17 cellular contexts compared by ENCODE assay signal in genomic region chr4:13538427-13538973, GRCh38. TPM values are rescaled to one million over a fixed set of nuclear protein-coding genes. Genes with fewer than 3 reads are reported as not detected.
A peak's percentile ranks its signal among the peaks of the same experiment; 100 is the strongest.
DNase-seq lines count a peak whose midpoint lies in the region; ATAC-seq lines count a peak whose summit lies in the region.
"Had no signal": no experiment of that assay in that cellular context is flagged by ENCODE, and none has a peak within 500 bp of the region (broad histone marks: within the 10 kb centered on the region; RNA-seq: fewer than 3 reads in every experiment).

No MANE protein-coding gene starts in this region.

- H3K36me3 ChIP-seq in aorta (ENCODE audit: control insufficient read depth in 1 of 2, insufficient read depth in 2 of 2, low read length in 1 of 2), result no peaks in the 10 kb centered on the region
- H3K36me3 ChIP-seq: breast epithelium, heart right ventricle, spleen had no signal

- no peaks in the 10 kb centered on the region for H3K4me1 ChIP-seq in aorta (ENCODE audit: control insufficient read depth in 1 of 2, insufficient read depth in 2 of 2, low read length in 2 of 2)
- H3K4me1 ChIP-seq: breast epithelium, parathyroid adenoma had no signal

- no peak overlapping the region for H3K4me3 ChIP-seq in aorta (ENCODE audit: low read length in 2 of 2)

- H3K9me3 ChIP-seq in aorta (ENCODE audit: control insufficient read depth, low read length), result no peaks in the 10 kb centered on the region
- H3K9me3 ChIP-seq: heart right ventricle had no signal

- no peak for ATAC-seq in stimulated activated naive CD8-positive, alpha-beta T cell treated with anti-CD3 and anti-CD28 coated beads, Interleukin-15, Interleukin-2, amounts not matched to agents 100 U/mL and 50 U/mL, for 24 hours
- ATAC-seq in naive thymus-derived CD8-positive, alpha-beta T cell, result no peak
- ATAC-seq in HG02798 (IDR thresholded peaks at IDR 0.05; ENCODE audit: poor library complexity, unreplicated experiment) (no peak), aorta (ENCODE audit: low FRiP score) (no peak), HG02885 (IDR thresholded peaks at IDR 0.05; ENCODE audit: poor library complexity, unreplicated experiment) (no peak)
- ATAC-seq: heart right ventricle, Right ventricle myocardium inferior had no signal

- 25 to 35% methylated on average over 16 of the region's 16 CpGs for WGBS in aorta, 2 donors

- peaks cover 34% of the 10 kb centered on the region for H3K4me1 Mint-ChIP-seq in stimulated activated naive CD8-positive, alpha-beta T cell treated with anti-CD3 and anti-CD28 coated beads, Interleukin-15, Interleukin-2, amounts not matched to agents 100 ng/mL and 50 ng/mL, for 24 hours (ENCODE audit: low read depth)
- peaks cover 37% of the 10 kb centered on the region for H3K4me1 Mint-ChIP-seq in activated naive CD8-positive, alpha-beta T cell treated with anti-CD3 and anti-CD28 coated beads for 36 hours
- peaks cover 13 to 49% (median 40%) of the 10 kb centered on the region in 4 donors for H3K4me1 Mint-ChIP-seq in naive thymus-derived CD8-positive, alpha-beta T cell

- H3K36me3 Mint-ChIP-seq in stimulated activated naive CD8-positive, alpha-beta T cell treated with anti-CD3 and anti-CD28 coated beads, Interleukin-15, Interleukin-2, amounts not matched to agents 100 ng/mL and 50 ng/mL, for 24 hours (ENCODE audit: low read depth), result peaks cover 7% of the 10 kb centered on the region
- H3K36me3 Mint-ChIP-seq in activated naive CD8-positive, alpha-beta T cell treated with anti-CD3 and anti-CD28 coated beads for 36 hours, result peaks cover 10% of the 10 kb centered on the region
- H3K36me3 Mint-ChIP-seq in naive thymus-derived CD8-positive, alpha-beta T cell, result peaks cover 9 to 24% (median 15%) of the 10 kb centered on the region in 3 donors

- no peak for DNase-seq in stimulated activated naive CD8-positive, alpha-beta T cell treated with anti-CD3 and anti-CD28 coated beads, Interleukin-15, Interleukin-2, amounts not matched to agents 100 U/mL and 50 U/mL, for 24 hours
- DNase-seq in activated naive CD8-positive, alpha-beta T cell treated with anti-CD3 and anti-CD28 coated beads for 36 hours, result no peak
- DNase-seq in naive thymus-derived CD8-positive, alpha-beta T cell, result no peak
- no peak for DNase-seq in aorta
- DNase-seq in NCI-H69 (lab: John Stamatoyannopoulos, UW), result no peak
- DNase-seq: activated effector memory CD4-positive, alpha-beta T cell treated with anti-CD3 and anti-CD28 coated beads, Interleukin-2, amount 50 U/mL, for 16 hours; dorsolateral prefrontal cortex; heart right ventricle; mesenchymal stem cell; NCI-H1436 treated with DMSO at 0.1 percent for 48 hours; spleen had no signal

- peak overlapping the region; percentile 44 for H3K4me3 Mint-ChIP-seq in stimulated activated naive CD8-positive, alpha-beta T cell treated with anti-CD3 and anti-CD28 coated beads, Interleukin-15, Interleukin-2, amounts not matched to agents 100 ng/mL and 50 ng/mL, for 24 hours
- H3K4me3 Mint-ChIP-seq in activated naive CD8-positive, alpha-beta T cell treated with anti-CD3 and anti-CD28 coated beads for 36 hours, result peak overlapping the region; percentile 58
- H3K4me3 Mint-ChIP-seq in naive thymus-derived CD8-positive, alpha-beta T cell, result peak overlapping the region in 8 of 10 donors; percentile 41 to 86 (median 66)

- POLR2A ChIA-PET in naive thymus-derived CD8-positive, alpha-beta T cell (lab: Charles Lee), result no interaction called here

- intact Hi-C loops in aorta (cut with DNase I), result no loop called here

- no peak overlapping the region for H3K27ac ChIP-seq in aorta (ENCODE audit: low read depth in 1 of 2, low read length in 2 of 2)
- H3K27ac ChIP-seq: breast epithelium, dorsolateral prefrontal cortex, heart right ventricle, parathyroid adenoma had no signal

- H3K9me3 Mint-ChIP-seq in stimulated activated naive CD8-positive, alpha-beta T cell treated with anti-CD3 and anti-CD28 coated beads, Interleukin-15, Interleukin-2, amounts not matched to agents 100 ng/mL and 50 ng/mL, for 24 hours, result peaks cover 11% of the 10 kb centered on the region
- peaks cover 11% of the 10 kb centered on the region for H3K9me3 Mint-ChIP-seq in activated naive CD8-positive, alpha-beta T cell treated with anti-CD3 and anti-CD28 coated beads for 36 hours
- H3K9me3 Mint-ChIP-seq in naive thymus-derived CD8-positive, alpha-beta T cell, result peaks cover 4 to 34% (median 14%) of the 10 kb centered on the region in 9 donors

- H3K27ac Mint-ChIP-seq in stimulated activated naive CD8-positive, alpha-beta T cell treated with anti-CD3 and anti-CD28 coated beads, Interleukin-15, Interleukin-2, amounts not matched to agents 100 ng/mL and 50 ng/mL, for 24 hours, result peak overlapping the region; percentile 22
- H3K27ac Mint-ChIP-seq in activated naive CD8-positive, alpha-beta T cell treated with anti-CD3 and anti-CD28 coated beads for 36 hours, result peak overlapping the region; percentile 63
- peak overlapping the region in 3 of 10 donors; percentile 40 to 92 (median 75) for H3K27ac Mint-ChIP-seq in naive thymus-derived CD8-positive, alpha-beta T cell

- peaks cover 94% of the 10 kb centered on the region for H3K27me3 Mint-ChIP-seq in stimulated activated naive CD8-positive, alpha-beta T cell treated with anti-CD3 and anti-CD28 coated beads, Interleukin-15, Interleukin-2, amounts not matched to agents 100 ng/mL and 50 ng/mL, for 24 hours
- peaks cover 98% of the 10 kb centered on the region for H3K27me3 Mint-ChIP-seq in activated naive CD8-positive, alpha-beta T cell treated with anti-CD3 and anti-CD28 coated beads for 36 hours
- H3K27me3 Mint-ChIP-seq in naive thymus-derived CD8-positive, alpha-beta T cell, result peaks cover 55 to 99% (median 73%) of the 10 kb centered on the region in 5 donors

- H3K27me3 ChIP-seq in aorta (ENCODE audit: control insufficient read depth in 1 of 2, insufficient read depth in 2 of 2, low read length in 1 of 2), result no peaks in the 10 kb centered on the region

RNA-seq across cellular contexts. Expression of gene NKX3-2, which starts 5.8 kb away (rescaled TPM):
- total RNA-seq in activated naive CD8-positive, alpha-beta T cell treated with anti-CD3 and anti-CD28 coated beads for 36 hours, result not detected
- total RNA-seq in naive thymus-derived CD8-positive, alpha-beta T cell, result not detected
- polyA plus RNA-seq in naive thymus-derived CD8-positive, alpha-beta T cell, result not detected
- under 1 TPM; 0.13 to 0.18 TPM for total RNA-seq in aorta
- polyA plus RNA-seq in aorta, result not detected
- total RNA-seq: dorsolateral prefrontal cortex, heart right ventricle, Right ventricle myocardium inferior had no signal
- polyA plus RNA-seq: heart right ventricle had no signal

RNA-seq across cellular contexts. Expression of gene RAB28, which starts 54.4 kb away (rescaled TPM):
- total RNA-seq in activated naive CD8-positive, alpha-beta T cell treated with anti-CD3 and anti-CD28 coated beads for 36 hours, result 10 to 100 TPM; 13.6 to 15.8 TPM
- total RNA-seq in naive thymus-derived CD8-positive, alpha-beta T cell, result 10 to 100 TPM; 13.8 to 14.5 TPM
- polyA plus RNA-seq in naive thymus-derived CD8-positive, alpha-beta T cell, result 10 to 100 TPM; 12.9 to 13.9 (median 13.6) TPM
- 10 to 100 TPM; 14.7 to 16.5 TPM for total RNA-seq in aorta
- polyA plus RNA-seq in aorta, result 10 to 100 TPM; 19.8 to 20.6 TPM
